Comparison of ENCODE assay signal across 9 cellular contexts in the genomic region with DNA sequence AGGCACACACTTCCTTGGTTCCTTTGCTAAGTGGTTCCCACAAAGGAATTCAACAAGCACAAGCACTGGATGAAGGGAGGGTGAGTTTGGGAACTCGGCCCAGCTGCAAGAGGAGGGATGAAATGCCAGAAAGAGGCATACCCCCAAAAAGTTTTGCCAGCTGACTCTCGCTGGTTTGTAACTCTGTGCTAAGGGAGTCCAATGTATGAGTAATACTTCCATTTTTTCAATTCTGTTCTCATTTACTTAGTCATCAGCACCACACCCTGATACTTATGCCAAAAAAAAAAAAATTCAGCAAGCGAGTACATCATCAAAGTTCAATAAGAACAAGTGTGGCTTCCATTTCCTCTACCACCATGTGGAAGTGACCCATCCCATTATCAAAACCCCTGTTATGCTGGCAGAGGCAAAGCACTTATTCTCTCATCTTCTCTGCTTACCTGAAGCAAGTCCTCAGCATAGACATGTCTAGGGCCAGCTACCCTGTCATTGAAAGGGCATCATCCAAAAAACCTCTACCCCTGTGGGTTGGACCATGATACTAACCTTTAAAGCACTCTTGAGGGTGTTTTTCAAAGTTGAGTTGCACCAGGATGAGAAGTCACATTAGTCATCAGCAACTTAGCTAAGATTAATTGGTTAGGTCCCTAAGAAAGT. TPM values are rescaled to one million over a fixed set of nuclear protein-coding genes. Genes with fewer than 3 reads are reported as not detected.
DNase-seq lines count a peak whose midpoint lies in the region; ATAC-seq and TF ChIP-seq lines count a peak whose summit lies in the region.
"Had no signal": no experiment of that assay in that cellular context is flagged by ENCODE, and none has a peak within 500 bp of the region (broad histone marks: within the 10 kb centered on the region; RNA-seq: fewer than 3 reads in every experiment).

No MANE protein-coding gene starts in this region.

- H3K36me3 ChIP-seq in CD4-positive, CD25-positive, alpha-beta regulatory T cell (ENCODE audit: control insufficient read depth, insufficient read depth, low read length): no peaks in the 10 kb centered on the region
- H3K36me3 ChIP-seq in brain microvascular endothelial cell (replicated peaks): no peaks in the 10 kb centered on the region

- H3K27ac ChIP-seq in CD4-positive, CD25-positive, alpha-beta regulatory T cell (ENCODE audit: insufficient read depth, low read length, poor library complexity, severe bottlenecking): no peak overlapping the region
- peak overlapping the region; percentile 48 for H3K27ac ChIP-seq in brain microvascular endothelial cell
- H3K27ac ChIP-seq: testis had no signal

- peak overlapping the region in 1 of 4 donors; percentile 3 for H3K4me3 Mint-ChIP-seq in CD4-positive, CD25-positive, alpha-beta regulatory T cell
- no peak overlapping the region for H3K4me3 Mint-ChIP-seq in neural crest cell

- in situ Hi-C loops in brain microvascular endothelial cell (cut with HindIII; ENCODE audit: low pct_ligation_motif_present, low sequenced_read_pairs): no loop called here

- peaks cover 0 to 2% (median 0%) of the 10 kb centered on the region in 7 donors for H3K9me3 Mint-ChIP-seq in CD4-positive, CD25-positive, alpha-beta regulatory T cell
- peaks cover 4% of the 10 kb centered on the region for H3K9me3 Mint-ChIP-seq in neural crest cell

- peaks cover 18 to 34% (median 24%) of the 10 kb centered on the region in 4 donors for H3K4me1 Mint-ChIP-seq in CD4-positive, CD25-positive, alpha-beta regulatory T cell
- peaks cover 16% of the 10 kb centered on the region for H3K4me1 Mint-ChIP-seq in neural crest cell

- H3K27ac Mint-ChIP-seq in CD4-positive, CD25-positive, alpha-beta regulatory T cell: peak overlapping the region; percentile 20 to 81 (median 49)
- peak overlapping the region; percentile 37 for H3K27ac Mint-ChIP-seq in neural crest cell (ENCODE audit: unreplicated experiment)

- H3K4me3 ChIP-seq in CD4-positive, CD25-positive, alpha-beta regulatory T cell (ENCODE audit: low read depth, low read length): no peak overlapping the region
- H3K4me3 ChIP-seq in brain microvascular endothelial cell (ENCODE audit: low read depth, low read length): no peak overlapping the region
- H3K4me3 ChIP-seq: testis had no signal

- TF ChIP-seq CTCF in brain microvascular endothelial cell (IDR thresholded peaks at IDR 0.05; ENCODE audit: low read depth, low read length, missing control alignments) (no peak), neural crest cell (conservative IDR thresholded peaks at IDR 0.05) (no peak)

- H3K27me3 Mint-ChIP-seq in CD4-positive, CD25-positive, alpha-beta regulatory T cell: peaks cover 11% of the 10 kb centered on the region
- H3K27me3 Mint-ChIP-seq in neural crest cell (ENCODE audit: low read depth): no peaks in the 10 kb centered on the region

- peak; percentile 81 to 82 for ATAC-seq in CD4-positive, CD25-positive, alpha-beta regulatory T cell (ENCODE audit: low read depth in 2 of 2)
- no peak for ATAC-seq in GM18873 (IDR thresholded peaks at IDR 0.05; ENCODE audit: low FRiP score, unreplicated experiment)
- ATAC-seq in GM21526 (IDR thresholded peaks at IDR 0.05; ENCODE audit: low FRiP score, unreplicated experiment): no peak
- ATAC-seq in HG03354 (IDR thresholded peaks at IDR 0.05; ENCODE audit: poor library complexity, severe bottlenecking, unreplicated experiment): no peak
- ATAC-seq in HG03432 (IDR thresholded peaks at IDR 0.05; ENCODE audit: unreplicated experiment): no peak

- no peaks in the 10 kb centered on the region for H3K9me3 ChIP-seq in CD4-positive, CD25-positive, alpha-beta regulatory T cell (ENCODE audit: control insufficient read depth in 2 of 2, low read length in 2 of 2)
- H3K9me3 ChIP-seq: testis had no signal

- peaks cover 12% of the 10 kb centered on the region for H3K27me3 ChIP-seq in CD4-positive, CD25-positive, alpha-beta regulatory T cell (ENCODE audit: control insufficient read depth, insufficient read depth, low read length)
- H3K27me3 ChIP-seq in brain microvascular endothelial cell (replicated peaks): no peaks in the 10 kb centered on the region
- H3K27me3 ChIP-seq: testis had no signal

- DNase-seq in CD4-positive, CD25-positive, alpha-beta regulatory T cell: peak in 1 of 3 donors; percentile 81
- DNase-seq in NCI-H226 (peak; percentile 92), brain microvascular endothelial cell (peak; percentile 25), neural crest cell (ENCODE audit: low read depth, low spot score) (no peak)
- DNase-seq: testis had no signal

- H3K36me3 Mint-ChIP-seq in CD4-positive, CD25-positive, alpha-beta regulatory T cell: no peaks in the 10 kb centered on the region
- no peaks in the 10 kb centered on the region for H3K36me3 Mint-ChIP-seq in neural crest cell (ENCODE audit: low read depth)

- H3K4me1 ChIP-seq in CD4-positive, CD25-positive, alpha-beta regulatory T cell (ENCODE audit: control insufficient read depth, insufficient read depth, low read length, poor library complexity, severe bottlenecking): peaks cover 12% of the 10 kb centered on the region

RNA-seq across cellular contexts. Expression of a gene that starts 6.9 kb away (rescaled TPM):
- 38.6 TPM for total RNA-seq in CD4-positive, CD25-positive, alpha-beta regulatory T cell
- 10 to 100 TPM; 12.8 to 19.7 (median 15.5) TPM for polyA plus RNA-seq in CD4-positive, CD25-positive, alpha-beta regulatory T cell
- total RNA-seq in neural crest cell: 62.3 and 73.7 TPM in 2 replicates

Comparison
In these comparisons a context has a peak if more than half of its experiments do, and no peak if none do; other contexts are left out.
1. ATAC-seq: peak in CD4-positive, CD25-positive, alpha-beta regulatory T cell (2 of 2); none in GM18873 (single experiment), GM21526 (single experiment), HG03354 (single experiment) and HG03432 (single experiment).